ENCODE assay signal across 8 cellular contexts in the genomic region with DNA sequence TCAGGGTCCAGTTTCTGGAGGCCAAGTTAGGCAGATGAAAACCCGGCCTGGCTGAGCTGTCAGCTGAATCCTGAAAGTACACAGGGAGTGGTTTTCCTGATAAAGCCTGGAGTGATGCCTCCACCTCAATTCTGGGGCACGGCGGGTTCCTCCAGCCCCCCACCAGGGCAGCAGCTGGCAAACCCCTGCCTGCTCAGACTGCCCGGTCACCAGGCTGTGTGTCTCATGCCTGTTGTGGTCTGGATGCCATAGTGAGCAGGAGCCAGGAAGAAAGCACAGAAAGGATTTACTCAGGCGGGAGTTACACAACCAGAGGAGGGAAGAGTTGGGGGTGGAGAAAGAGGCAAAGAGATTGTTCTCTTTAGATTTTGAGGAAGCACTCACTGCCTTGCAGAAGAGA.
DNase-seq lines count a peak whose midpoint lies in the region; ATAC-seq, FAIRE-seq and TF ChIP-seq lines count a peak whose summit lies in the region.

No MANE protein-coding gene starts in this region.

- no peak for ATAC-seq in effector memory CD8-positive, alpha-beta T cell (replicated peaks)

- intact Hi-C loops in activated T-helper 2 cell treated with anti-CD3 and anti-CD28 coated beads, Interferon-gamma antibody, Interleukin-2, Interleukin-4, amounts not matched to agents 10 μg/mL and 5 μg/mL and 100 μg/mL, durations not matched to agents 14 hours and 24 hours and 36 hours (cut with micrococcal nuclease): loop anchor here (2.0 kb wide), 2 partner anchors 290 to 842 kb away; no protein-coding TSS in a partner anchor

- no peaks in the 10 kb centered on the region for H3K4me1 Mint-ChIP-seq in effector memory CD8-positive, alpha-beta T cell (ENCODE audit: low read depth in 2 of 2)
- H3K4me1 Mint-ChIP-seq in activated T-helper 2 cell treated with anti-CD3 and anti-CD28 coated beads, Interferon-gamma antibody, Interleukin-2, Interleukin-4, amounts not matched to agents 10 μg/mL and 5 μg/mL and 100 μg/mL, durations not matched to agents 14 hours and 24 hours and 36 hours (ENCODE audit: low read depth): no peaks in the 10 kb centered on the region

- no peak overlapping the region for H3K27ac Mint-ChIP-seq in effector memory CD8-positive, alpha-beta T cell
- H3K27ac Mint-ChIP-seq in activated T-helper 2 cell treated with anti-CD3 and anti-CD28 coated beads, Interferon-gamma antibody, Interleukin-2, Interleukin-4, amounts not matched to agents 10 μg/mL and 5 μg/mL and 100 μg/mL, durations not matched to agents 14 hours and 24 hours and 36 hours: no peak overlapping the region

- FAIRE-seq in D721Med (lab: Jason Lieb, UNC): no peak

- peaks cover 26 to 31% of the 10 kb centered on the region in 2 donors for H3K27me3 Mint-ChIP-seq in effector memory CD8-positive, alpha-beta T cell
- H3K27me3 Mint-ChIP-seq in activated T-helper 2 cell treated with anti-CD3 and anti-CD28 coated beads, Interferon-gamma antibody, Interleukin-2, Interleukin-4, amounts not matched to agents 10 μg/mL and 5 μg/mL and 100 μg/mL, durations not matched to agents 14 hours and 24 hours and 36 hours (ENCODE audit: low read depth): peaks cover 8% of the 10 kb centered on the region

- no peaks in the 10 kb centered on the region for H3K9me3 Mint-ChIP-seq in effector memory CD8-positive, alpha-beta T cell
- no peaks in the 10 kb centered on the region for H3K9me3 Mint-ChIP-seq in activated T-helper 2 cell treated with anti-CD3 and anti-CD28 coated beads, Interferon-gamma antibody, Interleukin-2, Interleukin-4, amounts not matched to agents 10 μg/mL and 5 μg/mL and 100 μg/mL, durations not matched to agents 14 hours and 24 hours and 36 hours

- H3K4me3 Mint-ChIP-seq in effector memory CD8-positive, alpha-beta T cell: no peak overlapping the region
- no peak overlapping the region for H3K4me3 Mint-ChIP-seq in activated T-helper 2 cell treated with anti-CD3 and anti-CD28 coated beads, Interferon-gamma antibody, Interleukin-2, Interleukin-4, amounts not matched to agents 10 μg/mL and 5 μg/mL and 100 μg/mL, durations not matched to agents 14 hours and 24 hours and 36 hours (ENCODE audit: low read depth)

- DNase-seq in AG08395 (ENCODE audit: low spot score): peak; percentile 90
- peak; percentile 65 to 88 for DNase-seq in NOMO-1 (lab: John Stamatoyannopoulos, UW; ENCODE audit: unreplicated experiment in 2 of 2)
- DNase-seq in fibroblast of gingiva (ENCODE audit: low read depth): peak; percentile 89
- DNase-seq in occipital lobe (lab: John Stamatoyannopoulos, UW): peak; percentile 9
- no peak for DNase-seq in effector memory CD8-positive, alpha-beta T cell
- no peak for DNase-seq in activated T-helper 2 cell treated with anti-CD3 and anti-CD28 coated beads, Interferon-gamma antibody, Interleukin-2, Interleukin-4, amounts not matched to agents 10 μg/mL and 5 μg/mL and 100 μg/mL, durations not matched to agents 14 hours and 24 hours and 36 hours (ENCODE audit: low spot score)
- no peak for DNase-seq in D721Med (ENCODE audit: insufficient read length, low spot score)
- DNase-seq in stimulated activated CD4-positive, alpha-beta T cell treated with anti-CD3 and anti-CD28 coated beads, Interleukin-1b, Interleukin-23, amount 100 ng/mL, for 48 hours: no peak

- TF ChIP-seq CTCF in D721Med (IDR thresholded peaks at IDR 0.05; ENCODE audit: insufficient read depth, missing control alignments): no peak

- H3K36me3 Mint-ChIP-seq in effector memory CD8-positive, alpha-beta T cell (ENCODE audit: insufficient read depth): peaks cover 3% of the 10 kb centered on the region
- no peaks in the 10 kb centered on the region for H3K36me3 Mint-ChIP-seq in activated T-helper 2 cell treated with anti-CD3 and anti-CD28 coated beads, Interferon-gamma antibody, Interleukin-2, Interleukin-4, amounts not matched to agents 10 μg/mL and 5 μg/mL and 100 μg/mL, durations not matched to agents 14 hours and 24 hours and 36 hours (ENCODE audit: low read depth)

Comparison
In these comparisons a context has a peak if more than half of its experiments do, and no peak if none do; other contexts are left out.
1. DNase-seq: peak in AG08395 (single experiment), NOMO-1 (2 of 2), fibroblast of gingiva (single experiment) and occipital lobe (single experiment); none in effector memory CD8-positive, alpha-beta T cell (0 of 3), activated T-helper 2 cell treated with anti-CD3 and anti-CD28 coated beads, Interferon-gamma antibody, Interleukin-2, Interleukin-4, amounts not matched to agents 10 μg/mL and 5 μg/mL and 100 μg/mL, durations not matched to agents 14 hours and 24 hours and 36 hours (single experiment), D721Med (single experiment) and stimulated activated CD4-positive, alpha-beta T cell treated with anti-CD3 and anti-CD28 coated beads, Interleukin-1b, Interleukin-23, amount 100 ng/mL, for 48 hours (single experiment).